In genomic region chr16:23640959-23641765, GRCh38 we compare ENCODE assay signal across 8 cellular contexts. TPM values are rescaled to one million over a fixed set of nuclear protein-coding genes. Genes with fewer than 3 reads are reported as not detected.
DNase-seq lines count a peak whose midpoint lies in the region; ATAC-seq lines count a peak whose summit lies in the region.

DCTN5 (plus strand) TSS chr16:23641466; CDS start chr16:23641543, 77 bp downstream.
PALB2 (minus strand) TSS chr16:23641310; CDS start chr16:23641157, 153 bp downstream.

- H3K27me3 Mint-ChIP-seq in activated T-helper 1 cell treated with anti-CD3 and anti-CD28 coated beads, Interleukin-12 subunit alpha, Interleukin-12 subunit beta, Interleukin-2, Interleukin-4 antibody, amounts not matched to agents 30 ng/mL and 10 ng/mL and 1 ng/mL, durations not matched to agents 14 hours and 24 hours and 36 hours (ENCODE audit: insufficient read depth), result no peaks in the 10 kb centered on the region
- H3K27me3 Mint-ChIP-seq in naive B cell, result no peaks in the 10 kb centered on the region
- no peaks in the 10 kb centered on the region for H3K27me3 Mint-ChIP-seq in stimulated activated memory B cell treated with anti-CD40 and anti-IgM and Interleukin-4, amounts not matched to agents 10 μg/mL and 1 μg/mL and 100 μg/mL, for 72 hours

- peaks cover 69% of the 10 kb centered on the region for H3K79me2 ChIP-seq in Karpas-422 (ENCODE audit: low read length)

- DNase-seq in DMS79 treated with DMSO at 0.1 percent for 48 hours (lab: John Stamatoyannopoulos, UW), result peak; percentile 93
- peak; percentile 98 for DNase-seq in Karpas-422
- DNase-seq in RKO (ENCODE audit: low spot score), result peak; percentile 97
- peak; percentile 90 for DNase-seq in activated T-helper 1 cell treated with anti-CD3 and anti-CD28 coated beads, Interleukin-12 subunit alpha, Interleukin-12 subunit beta, Interleukin-2, Interleukin-4 antibody, amounts not matched to agents 30 ng/mL and 10 ng/mL and 1 ng/mL, durations not matched to agents 14 hours and 24 hours and 36 hours (ENCODE audit: low spot score)
- peak; percentile 91 for DNase-seq in fibroblast of gingiva (ENCODE audit: low read depth)
- DNase-seq in naive B cell, result peak; percentile 83

- H3K27me3 ChIP-seq in Karpas-422 (ENCODE audit: low read length), result no peaks in the 10 kb centered on the region

- peak; percentile 93 for ATAC-seq in GM21825 (IDR thresholded peaks at IDR 0.05; ENCODE audit: unreplicated experiment)
- ATAC-seq in naive B cell (ENCODE audit: low read depth in 2 of 2), result peak; percentile 95 to 97
- ATAC-seq in stimulated activated memory B cell treated with anti-CD40 and anti-IgM and Interleukin-4, amounts not matched to agents 10 μg/mL and 1 μg/mL and 100 μg/mL, for 72 hours, result peak; percentile 98

- H3K27ac ChIP-seq in Karpas-422 (ENCODE audit: low read length), result peak within 1 kb of the TSS; percentile 77

- H3K36me3 Mint-ChIP-seq in activated T-helper 1 cell treated with anti-CD3 and anti-CD28 coated beads, Interleukin-12 subunit alpha, Interleukin-12 subunit beta, Interleukin-2, Interleukin-4 antibody, amounts not matched to agents 30 ng/mL and 10 ng/mL and 1 ng/mL, durations not matched to agents 14 hours and 24 hours and 36 hours (ENCODE audit: low read depth), result peaks cover 29% of the 10 kb centered on the region
- H3K36me3 Mint-ChIP-seq in naive B cell, result peaks cover 11 to 15% of the 10 kb centered on the region in 2 donors
- peaks cover 12% of the 10 kb centered on the region for H3K36me3 Mint-ChIP-seq in stimulated activated memory B cell treated with anti-CD40 and anti-IgM and Interleukin-4, amounts not matched to agents 10 μg/mL and 1 μg/mL and 100 μg/mL, for 72 hours

- H3K4me1 Mint-ChIP-seq in activated T-helper 1 cell treated with anti-CD3 and anti-CD28 coated beads, Interleukin-12 subunit alpha, Interleukin-12 subunit beta, Interleukin-2, Interleukin-4 antibody, amounts not matched to agents 30 ng/mL and 10 ng/mL and 1 ng/mL, durations not matched to agents 14 hours and 24 hours and 36 hours (ENCODE audit: low read depth), result peaks cover 31% of the 10 kb centered on the region
- H3K4me1 Mint-ChIP-seq in naive B cell, result peaks cover 23 to 46% (median 37%) of the 10 kb centered on the region in 3 donors
- peaks cover 42% of the 10 kb centered on the region for H3K4me1 Mint-ChIP-seq in stimulated activated memory B cell treated with anti-CD40 and anti-IgM and Interleukin-4, amounts not matched to agents 10 μg/mL and 1 μg/mL and 100 μg/mL, for 72 hours

- H3K27ac Mint-ChIP-seq in activated T-helper 1 cell treated with anti-CD3 and anti-CD28 coated beads, Interleukin-12 subunit alpha, Interleukin-12 subunit beta, Interleukin-2, Interleukin-4 antibody, amounts not matched to agents 30 ng/mL and 10 ng/mL and 1 ng/mL, durations not matched to agents 14 hours and 24 hours and 36 hours, result peak within 1 kb of the TSS; percentile 97
- peak within 1 kb of the TSS; percentile 96 to 98 (median 98) for H3K27ac Mint-ChIP-seq in naive B cell
- H3K27ac Mint-ChIP-seq in stimulated activated memory B cell treated with anti-CD40 and anti-IgM and Interleukin-4, amounts not matched to agents 10 μg/mL and 1 μg/mL and 100 μg/mL, for 72 hours, result peak within 1 kb of the TSS; percentile 97

- intact Hi-C loops in activated T-helper 1 cell treated with anti-CD3 and anti-CD28 coated beads, Interleukin-12 subunit alpha, Interleukin-12 subunit beta, Interleukin-2, Interleukin-4 antibody, amounts not matched to agents 30 ng/mL and 10 ng/mL and 1 ng/mL, durations not matched to agents 14 hours and 24 hours and 36 hours (cut with micrococcal nuclease), result loop anchor here (1.0 to 2.0 kb wide), 6 partner anchors 9 to 136 kb away; partner anchors contain the start of genes EARS2, NDUFAB1, PLK1 and UBFD1

- H3K4me3 Mint-ChIP-seq in activated T-helper 1 cell treated with anti-CD3 and anti-CD28 coated beads, Interleukin-12 subunit alpha, Interleukin-12 subunit beta, Interleukin-2, Interleukin-4 antibody, amounts not matched to agents 30 ng/mL and 10 ng/mL and 1 ng/mL, durations not matched to agents 14 hours and 24 hours and 36 hours, result peak within 1 kb of the TSS; percentile 98
- H3K4me3 Mint-ChIP-seq in naive B cell, result peak within 1 kb of the TSS; percentile 96 to 100 (median 99)
- peak within 1 kb of the TSS; percentile 95 for H3K4me3 Mint-ChIP-seq in stimulated activated memory B cell treated with anti-CD40 and anti-IgM and Interleukin-4, amounts not matched to agents 10 μg/mL and 1 μg/mL and 100 μg/mL, for 72 hours

- H3K9me3 ChIP-seq in Karpas-422 (ENCODE audit: low read length), result no peaks in the 10 kb centered on the region

- H3K4me1 ChIP-seq in Karpas-422 (ENCODE audit: low read length), result peaks cover 24% of the 10 kb centered on the region

- H3K4me3 ChIP-seq in Karpas-422 (ENCODE audit: low read length), result peak within 1 kb of the TSS; percentile 95

- H3K9ac ChIP-seq in Karpas-422 (ENCODE audit: low read length), result peak within 1 kb of the TSS; percentile 93

- H3K36me3 ChIP-seq in Karpas-422 (ENCODE audit: insufficient read depth, low read length), result peaks cover 14% of the 10 kb centered on the region

- H2AFZ ChIP-seq in Karpas-422 (ENCODE audit: low read length), result peak within 1 kb of the TSS; percentile 68

- no peaks in the 10 kb centered on the region for H3K9me3 Mint-ChIP-seq in activated T-helper 1 cell treated with anti-CD3 and anti-CD28 coated beads, Interleukin-12 subunit alpha, Interleukin-12 subunit beta, Interleukin-2, Interleukin-4 antibody, amounts not matched to agents 30 ng/mL and 10 ng/mL and 1 ng/mL, durations not matched to agents 14 hours and 24 hours and 36 hours
- no peaks in the 10 kb centered on the region for H3K9me3 Mint-ChIP-seq in naive B cell
- H3K9me3 Mint-ChIP-seq in stimulated activated memory B cell treated with anti-CD40 and anti-IgM and Interleukin-4, amounts not matched to agents 10 μg/mL and 1 μg/mL and 100 μg/mL, for 72 hours, result no peaks in the 10 kb centered on the region

- H3K9me2 ChIP-seq in Karpas-422 (replicated peaks; ENCODE audit: insufficient read depth, low read length), result no peaks in the 10 kb centered on the region

- peak within 1 kb of the TSS; percentile 88 for H3K4me2 ChIP-seq in Karpas-422 (ENCODE audit: low read depth, low read length, poor library complexity, severe bottlenecking)

- H4K20me1 ChIP-seq in Karpas-422 (ENCODE audit: insufficient read depth, low read depth, low read length), result no peaks in the 10 kb centered on the region

RNA-seq across cellular contexts. Expression of gene DCTN5, which starts in this region (rescaled TPM):
- 35.6 and 51.4 TPM in 2 replicates for total RNA-seq in Karpas-422 (2014; rRNA removed; shearing (Covaris generic); ENCODE audit: low replicate concordance)
- total RNA-seq in activated T-helper 1 cell treated with anti-CD3 and anti-CD28 coated beads, Interleukin-12 subunit alpha, Interleukin-12 subunit beta, Interleukin-2, Interleukin-4 antibody, amounts not matched to agents 30 ng/mL and 10 ng/mL and 1 ng/mL, durations not matched to agents 14 hours and 24 hours and 36 hours, result 102 and 105 TPM in 2 replicates
- polyA plus RNA-seq in naive B cell (ENCODE audit: low read depth in 6 of 6), result 10 to 100 TPM; 28.0 to 61.6 (median 48.4) TPM

RNA-seq across cellular contexts. Expression of gene PALB2, which starts in this region (rescaled TPM):
- 10.3 and 19.7 TPM in 2 replicates for total RNA-seq in Karpas-422 (2014; rRNA removed; shearing (Covaris generic); ENCODE audit: low replicate concordance)
- 34.4 and 36.2 TPM in 2 replicates for total RNA-seq in activated T-helper 1 cell treated with anti-CD3 and anti-CD28 coated beads, Interleukin-12 subunit alpha, Interleukin-12 subunit beta, Interleukin-2, Interleukin-4 antibody, amounts not matched to agents 30 ng/mL and 10 ng/mL and 1 ng/mL, durations not matched to agents 14 hours and 24 hours and 36 hours
- 1 to 10 TPM; 2.4 to 10.0 (median 6.2) TPM for polyA plus RNA-seq in naive B cell (ENCODE audit: low read depth in 6 of 6)

Comparison
In these comparisons a context has a peak if more than half of its experiments do, and no peak if none do; other contexts are left out.
1. Peak in every context shown above with its lines: DNase-seq, ATAC-seq, H3K4me3 ChIP-seq and H3K27ac ChIP-seq.